In genomic region chr14:106308839-106309389, GRCh38 we compare ENCODE assay signal across 8 cellular contexts.
DNase-seq lines count a peak whose midpoint lies in the region; ATAC-seq and TF ChIP-seq lines count a peak whose summit lies in the region.

No MANE protein-coding gene starts in this region.

- no peaks in the 10 kb centered on the region for H3K4me1 ChIP-seq in ascending aorta

- DNase-seq in AML-193 (lab: John Stamatoyannopoulos, UW) (peak; percentile 44 to 51), T follicular helper cell (ENCODE audit: low read depth) (peak; percentile 62), ascending aorta (ENCODE audit: low spot score in 2 of 2) (no peak), mucosa of gallbladder (ENCODE audit: low spot score) (peak; percentile 12), GM03348 (ENCODE audit: low spot score) (no peak), epidermal melanocyte (ENCODE audit: insufficient read length, low spot score) (no peak)

- H3K4me3 ChIP-seq in ascending aorta, result no peak overlapping the region

- no peaks in the 10 kb centered on the region for H3K9me3 ChIP-seq in ascending aorta

- H3K27me3 ChIP-seq in ascending aorta, result no peaks in the 10 kb centered on the region

- no peak overlapping the region for H3K27ac ChIP-seq in ascending aorta

- intact Hi-C loops in ascending aorta (cut with DNase I), result no loop called here

- no peaks in the 10 kb centered on the region for H3K36me3 ChIP-seq in ascending aorta

- ATAC-seq in GM18868 (IDR thresholded peaks at IDR 0.05; ENCODE audit: unreplicated experiment), result peak; percentile 88
- ATAC-seq in HG03103 (IDR thresholded peaks at IDR 0.05; ENCODE audit: low read depth, unreplicated experiment), result peak; percentile 86

- peak; percentile 7 to 24 (median 20) for TF ChIP-seq CTCF in ascending aorta (IDR thresholded peaks at IDR 0.05)

Comparison
In these comparisons a context has a peak if more than half of its experiments do, and no peak if none do; other contexts are left out.
1. DNase-seq: peak in AML-193 (2 of 2), T follicular helper cell (single experiment) and mucosa of gallbladder (single experiment); none in ascending aorta (0 of 2), GM03348 (single experiment) and epidermal melanocyte (single experiment).